In the genomic region with DNA sequence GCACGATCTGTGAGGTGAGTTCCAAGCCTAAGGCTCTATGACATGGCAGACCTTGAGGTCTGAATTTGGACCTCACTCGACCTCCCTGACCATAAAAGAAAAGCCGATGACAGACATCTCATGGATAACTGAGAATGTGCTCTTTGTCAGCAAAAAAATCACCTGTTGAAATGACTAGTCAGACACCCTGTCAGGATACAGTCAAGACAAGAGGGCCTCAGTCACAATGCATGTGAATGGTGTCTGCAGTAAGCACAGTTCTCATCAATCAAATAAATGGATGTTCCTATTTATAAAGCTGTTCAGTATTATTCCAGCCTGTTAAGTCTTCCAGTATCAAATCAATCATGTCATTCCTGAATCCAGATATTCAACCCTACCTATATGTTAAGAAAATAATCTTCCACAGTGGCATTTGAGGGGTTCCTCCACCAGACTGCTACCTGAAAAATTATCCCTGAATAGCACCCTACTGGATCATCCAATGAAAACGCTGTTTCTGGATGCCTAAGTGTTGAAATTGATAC, we compare ENCODE assay signal across 3 cellular contexts.
TF ChIP-seq lines count a peak whose summit lies in the region.

No MANE protein-coding gene starts in this region.

TF ChIP-seq in HEK293, 187 proteins besides CTCF, POLR2A, EP300 and RAD21:
- 0 out of 2 replicates have a peak, but pooled peaks have one; percentile 32 for TF ChIP-seq SCRT1 (tag by site-specific recombination; IDR thresholded peaks at IDR 0.05; ENCODE audit: borderline replicate concordance)
- TF ChIP-seq SCRT2 (tag by site-specific recombination; IDR thresholded peaks at IDR 0.05): peak; percentile 68; the same call in 1 of the 2 replicates
- TF ChIP-seq ZBTB8A (tag by site-specific recombination; IDR thresholded peaks at IDR 0.05): no peak
TF ChIP-seq in HEK293: peak in this region for 2.

TF ChIP-seq in IMR-90, 13 proteins besides CTCF, POLR2A, EP300 and RAD21:
- no peak for TF ChIP-seq FOS (IDR thresholded peaks at IDR 0.05; ENCODE audit: low read depth, low read length)
- no peak for TF ChIP-seq SMC3 (IDR thresholded peaks at IDR 0.05; ENCODE audit: low read depth, low read length)
- TF ChIP-seq BHLHE40 (IDR thresholded peaks at IDR 0.05; ENCODE audit: low read depth, low read length): no peak
- TF ChIP-seq MAFK (IDR thresholded peaks at IDR 0.05; ENCODE audit: low read depth, low read length): no peak
- TF ChIP-seq CEBPB (IDR thresholded peaks at IDR 0.05; ENCODE audit: low read depth, low read length): no peak
- no peak for TF ChIP-seq MAZ (IDR thresholded peaks at IDR 0.05; ENCODE audit: borderline replicate concordance, low read depth, low read length)
- TF ChIP-seq, protein P1, sequence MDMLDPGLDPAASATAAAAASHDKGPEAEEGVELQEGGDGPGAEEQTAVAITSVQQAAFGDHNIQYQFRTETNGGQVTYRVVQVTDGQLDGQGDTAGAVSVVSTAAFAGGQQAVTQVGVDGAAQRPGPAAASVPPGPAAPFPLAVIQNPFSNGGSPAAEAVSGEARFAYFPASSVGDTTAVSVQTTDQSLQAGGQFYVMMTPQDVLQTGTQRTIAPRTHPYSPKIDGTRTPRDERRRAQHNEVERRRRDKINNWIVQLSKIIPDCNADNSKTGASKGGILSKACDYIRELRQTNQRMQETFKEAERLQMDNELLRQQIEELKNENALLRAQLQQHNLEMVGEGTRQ (IDR thresholded peaks at IDR 0.05; ENCODE audit: low read depth, low read length): no peak
- TF ChIP-seq, protein P2, sequence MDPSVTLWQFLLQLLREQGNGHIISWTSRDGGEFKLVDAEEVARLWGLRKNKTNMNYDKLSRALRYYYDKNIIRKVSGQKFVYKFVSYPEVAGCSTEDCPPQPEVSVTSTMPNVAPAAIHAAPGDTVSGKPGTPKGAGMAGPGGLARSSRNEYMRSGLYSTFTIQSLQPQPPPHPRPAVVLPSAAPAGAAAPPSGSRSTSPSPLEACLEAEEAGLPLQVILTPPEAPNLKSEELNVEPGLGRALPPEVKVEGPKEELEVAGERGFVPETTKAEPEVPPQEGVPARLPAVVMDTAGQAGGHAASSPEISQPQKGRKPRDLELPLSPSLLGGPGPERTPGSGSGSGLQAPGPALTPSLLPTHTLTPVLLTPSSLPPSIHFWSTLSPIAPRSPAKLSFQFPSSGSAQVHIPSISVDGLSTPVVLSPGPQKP (IDR thresholded peaks at IDR 0.05; ENCODE audit: borderline replicate concordance, low read depth, low read length): no peak
- no peak for TF ChIP-seq NFE2L2 (IDR thresholded peaks at IDR 0.05; ENCODE audit: low read depth, low read length)
- TF ChIP-seq RCOR1 (IDR thresholded peaks at IDR 0.05; ENCODE audit: insufficient replicate concordance, low read length): no peak
TF ChIP-seq in IMR-90: peak in this region for 0.

TF ChIP-seq in neural cell, 6 proteins besides CTCF, POLR2A, EP300 and RAD21:
- TF ChIP-seq EZH2 (IDR thresholded peaks at IDR 0.05; ENCODE audit: borderline replicate concordance, insufficient read depth, low read length, poor library complexity, severe bottlenecking) (no peak), SMC3 (conservative IDR thresholded peaks at IDR 0.05; ENCODE audit: poor library complexity) (no peak), POLR2AphosphoS5 (IDR thresholded peaks at IDR 0.05) (peak; percentile 69), MXI1 (conservative IDR thresholded peaks at IDR 0.05; ENCODE audit: poor library complexity, severe bottlenecking) (no peak), TAF1 (IDR thresholded peaks at IDR 0.05; ENCODE audit: low read depth) (no peak)
- TF ChIP-seq, protein P3, sequence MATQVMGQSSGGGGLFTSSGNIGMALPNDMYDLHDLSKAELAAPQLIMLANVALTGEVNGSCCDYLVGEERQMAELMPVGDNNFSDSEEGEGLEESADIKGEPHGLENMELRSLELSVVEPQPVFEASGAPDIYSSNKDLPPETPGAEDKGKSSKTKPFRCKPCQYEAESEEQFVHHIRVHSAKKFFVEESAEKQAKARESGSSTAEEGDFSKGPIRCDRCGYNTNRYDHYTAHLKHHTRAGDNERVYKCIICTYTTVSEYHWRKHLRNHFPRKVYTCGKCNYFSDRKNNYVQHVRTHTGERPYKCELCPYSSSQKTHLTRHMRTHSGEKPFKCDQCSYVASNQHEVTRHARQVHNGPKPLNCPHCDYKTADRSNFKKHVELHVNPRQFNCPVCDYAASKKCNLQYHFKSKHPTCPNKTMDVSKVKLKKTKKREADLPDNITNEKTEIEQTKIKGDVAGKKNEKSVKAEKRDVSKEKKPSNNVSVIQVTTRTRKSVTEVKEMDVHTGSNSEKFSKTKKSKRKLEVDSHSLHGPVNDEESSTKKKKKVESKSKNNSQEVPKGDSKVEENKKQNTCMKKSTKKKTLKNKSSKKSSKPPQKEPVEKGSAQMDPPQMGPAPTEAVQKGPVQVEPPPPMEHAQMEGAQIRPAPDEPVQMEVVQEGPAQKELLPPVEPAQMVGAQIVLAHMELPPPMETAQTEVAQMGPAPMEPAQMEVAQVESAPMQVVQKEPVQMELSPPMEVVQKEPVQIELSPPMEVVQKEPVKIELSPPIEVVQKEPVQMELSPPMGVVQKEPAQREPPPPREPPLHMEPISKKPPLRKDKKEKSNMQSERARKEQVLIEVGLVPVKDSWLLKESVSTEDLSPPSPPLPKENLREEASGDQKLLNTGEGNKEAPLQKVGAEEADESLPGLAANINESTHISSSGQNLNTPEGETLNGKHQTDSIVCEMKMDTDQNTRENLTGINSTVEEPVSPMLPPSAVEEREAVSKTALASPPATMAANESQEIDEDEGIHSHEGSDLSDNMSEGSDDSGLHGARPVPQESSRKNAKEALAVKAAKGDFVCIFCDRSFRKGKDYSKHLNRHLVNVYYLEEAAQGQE (IDR thresholded peaks at IDR 0.05; ENCODE audit: borderline replicate concordance): peak; percentile 98
TF ChIP-seq in neural cell: peak in this region for 2.
